In the genomic region with DNA sequence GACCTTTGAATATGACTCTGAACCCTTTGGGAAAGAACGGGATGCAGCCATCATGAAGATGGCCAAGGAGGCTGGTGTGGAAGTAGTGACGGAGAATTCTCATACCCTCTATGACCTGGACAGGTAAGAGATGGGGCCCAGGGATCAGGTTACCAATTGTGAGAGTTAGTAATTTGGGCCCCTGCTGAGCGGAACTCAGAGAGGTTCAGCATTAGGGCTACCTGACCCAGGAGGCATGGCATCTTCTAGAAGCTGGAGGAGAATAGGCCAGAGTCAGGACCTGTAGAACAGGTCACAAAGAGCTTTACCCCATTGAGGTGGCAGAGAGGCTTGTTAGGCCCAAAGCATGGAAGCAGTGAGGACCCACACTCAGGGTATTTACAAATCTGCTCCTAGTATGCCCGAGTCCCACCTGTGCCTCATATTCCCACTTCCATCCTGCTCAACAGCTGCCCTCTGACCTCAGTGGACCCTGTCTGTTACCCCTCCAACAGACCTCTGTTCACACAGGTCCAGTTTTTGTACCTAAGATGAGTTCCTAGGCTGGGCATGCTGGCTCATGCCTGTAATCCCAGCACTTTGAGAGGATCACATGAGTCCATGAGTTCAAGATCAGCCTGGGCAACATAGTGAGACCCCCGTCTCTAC, we compare ENCODE assay signal across 9 cellular contexts. TPM values are rescaled to one million over a fixed set of nuclear protein-coding genes. Genes with fewer than 3 reads are reported as not detected.
A peak's percentile ranks its signal among the peaks of the same experiment; 100 is the strongest.
DNase-seq lines count a peak whose midpoint lies in the region; ATAC-seq and TF ChIP-seq lines count a peak whose summit lies in the region.
"Had no signal": no experiment of that assay in that cellular context is flagged by ENCODE, and none has a peak within 500 bp of the region (broad histone marks: within the 10 kb centered on the region; RNA-seq: fewer than 3 reads in every experiment).

No MANE protein-coding gene starts in this region.

- peak overlapping the region; percentile 95 for H3K27ac ChIP-seq in cingulate gyrus (ENCODE audit: low read depth, low read length)
- H3K27ac ChIP-seq in mesodermal cell (ENCODE audit: low read depth, low read length, severe bottlenecking) = peak overlapping the region; percentile 50
- H3K27ac ChIP-seq in CD4-positive, alpha-beta memory T cell (ENCODE audit: low read depth, low read length) = no peak overlapping the region
- H3K27ac ChIP-seq: neutrophil had no signal

- peaks cover 54% of the 10 kb centered on the region for H3K4me1 Mint-ChIP-seq in HFFc6 (ENCODE audit: low read depth)
- H3K4me1 Mint-ChIP-seq in stimulated activated naive B cell treated with anti-CD40 and anti-IgM and Interleukin-4, amounts not matched to agents 10 μg/mL and 1 μg/mL and 100 μg/mL, for 72 hours = peaks cover 12 to 28% of the 10 kb centered on the region in 2 donors
- H3K4me1 Mint-ChIP-seq in CD4-positive, alpha-beta memory T cell = peaks cover 0 to 11% (median 4%) of the 10 kb centered on the region in 4 donors

- TF ChIP-seq CTCF in HFFc6 (IDR thresholded peaks at IDR 0.05) = no peak

- peak overlapping the region; percentile 52 for H3K4me3 Mint-ChIP-seq in HFFc6
- H3K4me3 Mint-ChIP-seq in stimulated activated naive B cell treated with anti-CD40 and anti-IgM and Interleukin-4, amounts not matched to agents 10 μg/mL and 1 μg/mL and 100 μg/mL, for 72 hours = no peak overlapping the region
- H3K4me3 Mint-ChIP-seq in CD4-positive, alpha-beta memory T cell = no peak overlapping the region

- peaks cover 28% of the 10 kb centered on the region for H3K4me1 ChIP-seq in mesodermal cell (ENCODE audit: control insufficient read depth, insufficient read depth, low read length, poor library complexity, severe bottlenecking)
- no peaks in the 10 kb centered on the region for H3K4me1 ChIP-seq in CD4-positive, alpha-beta memory T cell (ENCODE audit: insufficient read depth, low read length)

- no peaks in the 10 kb centered on the region for H3K9me3 Mint-ChIP-seq in HFFc6
- H3K9me3 Mint-ChIP-seq in stimulated activated naive B cell treated with anti-CD40 and anti-IgM and Interleukin-4, amounts not matched to agents 10 μg/mL and 1 μg/mL and 100 μg/mL, for 72 hours = no peaks in the 10 kb centered on the region
- H3K9me3 Mint-ChIP-seq in CD4-positive, alpha-beta memory T cell = no peaks in the 10 kb centered on the region

- H3K9me3 ChIP-seq in mesodermal cell (ENCODE audit: control insufficient read depth, low read length) = no peaks in the 10 kb centered on the region
- no peaks in the 10 kb centered on the region for H3K9me3 ChIP-seq in CD4-positive, alpha-beta memory T cell (ENCODE audit: control insufficient read depth in 1 of 2, low read length in 2 of 2)
- H3K9me3 ChIP-seq: neutrophil had no signal

- H3K4me3 ChIP-seq in mesodermal cell (ENCODE audit: extremely low read depth, insufficient read depth, low read length, poor library complexity, severe bottlenecking) = no peak overlapping the region
- H3K4me3 ChIP-seq in CD4-positive, alpha-beta memory T cell (ENCODE audit: low read length in 2 of 2) = no peak overlapping the region

- 77 to 100% methylated on average over 3 of the region's 5 CpGs for WGBS in mesodermal cell (ENCODE audit: insufficient coverage in 2 of 2), 2 experiments

- peaks cover 9% of the 10 kb centered on the region; the same call in 1 of the 2 replicates for H3K36me3 Mint-ChIP-seq in HFFc6 (ENCODE audit: low read depth)
- H3K36me3 Mint-ChIP-seq in stimulated activated naive B cell treated with anti-CD40 and anti-IgM and Interleukin-4, amounts not matched to agents 10 μg/mL and 1 μg/mL and 100 μg/mL, for 72 hours = peaks cover 40 to 66% of the 10 kb centered on the region in 2 donors
- H3K36me3 Mint-ChIP-seq in CD4-positive, alpha-beta memory T cell = peaks cover 66 to 81% of the 10 kb centered on the region in 2 donors

- H3K36me3 ChIP-seq in mesodermal cell (ENCODE audit: control insufficient read depth, insufficient read depth, low read length) = peaks cover 60% of the 10 kb centered on the region
- H3K36me3 ChIP-seq in CD4-positive, alpha-beta memory T cell (ENCODE audit: insufficient read depth, low read length) = peaks cover 84% of the 10 kb centered on the region

- POLR2A ChIA-PET in CD4-positive, alpha-beta memory T cell (lab: Charles Lee; ENCODE audit: partially characterized antibody) = no interaction called here

- no peak for ATAC-seq in stimulated activated naive B cell treated with anti-CD40 and anti-IgM and Interleukin-4, amounts not matched to agents 10 μg/mL and 1 μg/mL and 100 μg/mL, for 72 hours (replicated peaks)
- no peak for ATAC-seq in HG03520 (IDR thresholded peaks at IDR 0.05; ENCODE audit: unreplicated experiment)
- no peak for ATAC-seq in GM18870 (IDR thresholded peaks at IDR 0.05; ENCODE audit: unreplicated experiment)

- H3K27me3 Mint-ChIP-seq in HFFc6 (ENCODE audit: insufficient read depth) = no peaks in the 10 kb centered on the region; the same call in none of the 2 replicates
- H3K27me3 Mint-ChIP-seq in stimulated activated naive B cell treated with anti-CD40 and anti-IgM and Interleukin-4, amounts not matched to agents 10 μg/mL and 1 μg/mL and 100 μg/mL, for 72 hours = no peaks in the 10 kb centered on the region
- H3K27me3 Mint-ChIP-seq in CD4-positive, alpha-beta memory T cell = no peaks in the 10 kb centered on the region

- no peaks in the 10 kb centered on the region for H3K27me3 ChIP-seq in CD4-positive, alpha-beta memory T cell (ENCODE audit: insufficient read depth, low read length)
- H3K27me3 ChIP-seq: neutrophil had no signal

- in situ Hi-C loops in G401 (cut with HindIII; ENCODE audit: low sequenced_read_pairs) = loop anchor here (25.0 kb wide), 1 partner anchor 353 kb away; no protein-coding TSS in a partner anchor

- CTCF ChIA-PET in CD4-positive, alpha-beta memory T cell (lab: Charles Lee; ENCODE audit: partially characterized antibody) = no interaction called here

- H3K27ac Mint-ChIP-seq in HFFc6 = peak overlapping the region; percentile 94
- peak overlapping the region; percentile 42 for H3K27ac Mint-ChIP-seq in stimulated activated naive B cell treated with anti-CD40 and anti-IgM and Interleukin-4, amounts not matched to agents 10 μg/mL and 1 μg/mL and 100 μg/mL, for 72 hours
- H3K27ac Mint-ChIP-seq in CD4-positive, alpha-beta memory T cell = peak overlapping the region in 2 of 7 donors; percentile 25 to 51

- intact Hi-C loops in CD4-positive, alpha-beta memory T cell (cut with micrococcal nuclease) = no loop called here

- DNase-seq in HFFc6 = no peak
- DNase-seq in stimulated activated naive B cell treated with anti-CD40 and anti-IgM and Interleukin-4, amounts not matched to agents 10 μg/mL and 1 μg/mL and 100 μg/mL, for 72 hours = no peak
- DNase-seq in CD4-positive, alpha-beta memory T cell = no peak
- no peak for DNase-seq in G401 (ENCODE audit: low spot score)

RNA-seq across cellular contexts. Expression of a gene that starts 11.6 kb away (rescaled TPM):
- total RNA-seq in HFFc6 (2021; fragmentation: NEBNext Ultra II Directional; extraction: Animal tissue kit (Norgen Biotek cat#: 25700)) = 10 to 100 TPM; 12.5 to 16.4 (median 14.1) TPM
- 11.6 TPM for polyA plus RNA-seq in mesodermal cell (2013, experiment 1 of 2)
- 10.0 TPM for polyA plus RNA-seq in mesodermal cell (2013, experiment 2 of 2)
- total RNA-seq in CD4-positive, alpha-beta memory T cell = 10 to 100 TPM; 66.0 to 67.4 TPM
- 10 to 100 TPM; 22.6 to 28.9 TPM for polyA plus RNA-seq in CD4-positive, alpha-beta memory T cell
- 12.6 and 13.1 TPM in 2 replicates for total RNA-seq in G401 (2014; rRNA removed; shearing (Covaris generic))

RNA-seq across cellular contexts. Expression of a gene that starts 26.6 kb away (rescaled TPM):
- 10 to 100 TPM in 1 of 6 experiments, 1 to 10 TPM in 5; 7.4 to 10.0 (median 8.7) TPM for total RNA-seq in HFFc6 (2021; fragmentation: NEBNext Ultra II Directional; extraction: Animal tissue kit (Norgen Biotek cat#: 25700))
- polyA plus RNA-seq in mesodermal cell (2013, experiment 1 of 2) = 10.2 TPM
- 7.8 TPM for polyA plus RNA-seq in mesodermal cell (2013, experiment 2 of 2)
- total RNA-seq in CD4-positive, alpha-beta memory T cell = under 1 TPM; 0.73 to 0.86 TPM
- polyA plus RNA-seq in CD4-positive, alpha-beta memory T cell = under 1 TPM; 0.06 to 0.08 TPM
- total RNA-seq in G401 (2014; rRNA removed; shearing (Covaris generic)) = 32.5 and 38.5 TPM in 2 replicates

RNA-seq across cellular contexts. Expression of a gene that starts 48.2 kb away (rescaled TPM):
- total RNA-seq in HFFc6 (2021; fragmentation: NEBNext Ultra II Directional; extraction: Animal tissue kit (Norgen Biotek cat#: 25700)) = under 1 TPM; 0.38 to 0.74 (median 0.68) TPM
- polyA plus RNA-seq in mesodermal cell (2013, experiment 1 of 2) = 0.41 TPM
- not detected for polyA plus RNA-seq in mesodermal cell (2013, experiment 2 of 2)
- total RNA-seq in CD4-positive, alpha-beta memory T cell = 1 to 10 TPM; 4.5 to 4.8 TPM
- polyA plus RNA-seq in CD4-positive, alpha-beta memory T cell = not detected
- 0.24 TPM in 1 of 2 replicates, not detected in the other for total RNA-seq in G401 (2014; rRNA removed; shearing (Covaris generic))

RNA-seq across cellular contexts. Expression of a gene that starts 53.9 kb away (rescaled TPM):
- total RNA-seq in HFFc6 (2021; fragmentation: NEBNext Ultra II Directional; extraction: Animal tissue kit (Norgen Biotek cat#: 25700)) = 10 to 100 TPM; 24.2 to 29.6 (median 27.4) TPM
- polyA plus RNA-seq in mesodermal cell (2013, experiment 1 of 2) = 10.4 TPM
- 10.9 TPM for polyA plus RNA-seq in mesodermal cell (2013, experiment 2 of 2)
- 10 to 100 TPM; 20.3 to 21.5 TPM for total RNA-seq in CD4-positive, alpha-beta memory T cell
- 10 to 100 TPM; 18.6 to 19.9 TPM for polyA plus RNA-seq in CD4-positive, alpha-beta memory T cell
- 2.3 and 3.3 TPM in 2 replicates for total RNA-seq in G401 (2014; rRNA removed; shearing (Covaris generic))

RNA-seq across cellular contexts. Expression of a gene that starts 58.8 kb away (rescaled TPM):
- total RNA-seq in HFFc6 (2021; fragmentation: NEBNext Ultra II Directional; extraction: Animal tissue kit (Norgen Biotek cat#: 25700)) = 10 to 100 TPM; 23.4 to 27.2 (median 25.9) TPM
- 19.5 TPM for polyA plus RNA-seq in mesodermal cell (2013, experiment 1 of 2)
- 15.4 TPM for polyA plus RNA-seq in mesodermal cell (2013, experiment 2 of 2)
- total RNA-seq in CD4-positive, alpha-beta memory T cell = 10 to 100 TPM; 53.0 to 62.7 TPM
- polyA plus RNA-seq in CD4-positive, alpha-beta memory T cell = 10 to 100 TPM; 49.6 to 71.5 TPM
- 32.5 and 38.8 TPM in 2 replicates for total RNA-seq in G401 (2014; rRNA removed; shearing (Covaris generic))

Comparison
In these comparisons a context has a peak if more than half of its experiments do, and no peak if none do; other contexts are left out.
1. RNA of a gene that starts 26.6 kb away (total RNA-seq): 32.5 to 38.5 TPM in G401 and 7.4 to 10.0 TPM in HFFc6; 0.73 to 0.86 TPM in CD4-positive, alpha-beta memory T cell; every median in the first group is over 4 times any median in the second.